Comparison of ENCODE assay signal across 19 cellular contexts in the genomic region with DNA sequence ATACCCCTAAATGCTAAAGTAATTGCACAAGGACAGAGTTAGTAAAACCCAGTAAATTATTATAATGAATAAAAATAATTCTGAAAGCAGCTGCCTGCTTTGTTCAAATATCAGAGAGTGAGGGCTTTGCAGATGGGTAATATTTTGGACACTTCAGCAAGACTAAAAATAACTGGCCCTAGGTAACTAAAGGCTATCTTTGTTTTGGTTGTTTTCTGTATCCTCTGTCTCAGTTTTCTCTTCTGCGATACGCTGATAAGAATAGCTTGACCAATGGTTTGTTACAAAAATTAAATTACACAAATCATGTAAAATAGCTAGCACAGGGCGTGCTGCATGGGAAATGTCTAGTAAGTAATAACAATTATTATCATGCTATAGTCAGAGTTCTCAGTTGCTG.
DNase-seq lines count a peak whose midpoint lies in the region; ATAC-seq and TF ChIP-seq lines count a peak whose summit lies in the region.
"Had no signal": no experiment of that assay in that cellular context is flagged by ENCODE, and none has a peak within 500 bp of the region (broad histone marks: within the 10 kb centered on the region; RNA-seq: fewer than 3 reads in every experiment).

No MANE protein-coding gene starts in this region.

- no peaks in the 10 kb centered on the region for H3K36me3 ChIP-seq in BLaER1
- H3K36me3 ChIP-seq in MM.1S (replicated peaks; ENCODE audit: insufficient read depth, low read length): no peaks in the 10 kb centered on the region
- H3K36me3 ChIP-seq in CD8-positive, alpha-beta memory T cell (ENCODE audit: insufficient read depth, low read length): no peaks in the 10 kb centered on the region
- H3K36me3 ChIP-seq: BE2C, HAP-1 had no signal

- DNase-seq in Right ventricle myocardium inferior (ENCODE audit: missing footprints) (no peak), cardiac septum (ENCODE audit: low spot score) (no peak), MM.1S (peak; percentile 82), left ventricle myocardium superior (no peak)
- DNase-seq in CD8-positive, alpha-beta memory T cell: no peak
- no peak for DNase-seq in activated CD4-positive, alpha-beta T cell treated with anti-CD3 and anti-CD28 coated beads, Interleukin-2, amount 10 ng/mL, durations not matched to agents 7 days and 5 days
- DNase-seq: AML-193; BE2C; C1 segment of cervical spinal cord; Caco-2; CD4-positive, alpha-beta memory T cell; DMS153; DND-41; GOT3; HFFc6 had no signal

- no peaks in the 10 kb centered on the region for H3K4me1 Mint-ChIP-seq in CD8-positive, alpha-beta memory T cell
- H3K4me1 Mint-ChIP-seq in activated CD4-positive, alpha-beta T cell treated with anti-CD3 and anti-CD28 coated beads, Interleukin-2, amount 10 ng/mL, durations not matched to agents 7 days and 5 days: no peaks in the 10 kb centered on the region
- H3K4me1 Mint-ChIP-seq: CD4-positive, alpha-beta memory T cell had no signal

- H3K9me3 Mint-ChIP-seq in CD8-positive, alpha-beta memory T cell: peaks cover 0 to 5% (median 0%) of the 10 kb centered on the region in 5 donors
- no peaks in the 10 kb centered on the region for H3K9me3 Mint-ChIP-seq in activated CD4-positive, alpha-beta T cell treated with anti-CD3 and anti-CD28 coated beads, Interleukin-2, amount 10 ng/mL, durations not matched to agents 7 days and 5 days

- ATAC-seq in Right ventricle myocardium inferior (peak; percentile 42), left ventricle myocardium superior (peak; percentile 50), HG02884 (IDR thresholded peaks at IDR 0.05; ENCODE audit: unreplicated experiment) (no peak)

- H3K9me3 ChIP-seq in BLaER1 (no peaks in the 10 kb centered on the region), MM.1S (replicated peaks; ENCODE audit: insufficient read depth, low read length) (no peaks in the 10 kb centered on the region)
- no peaks in the 10 kb centered on the region for H3K9me3 ChIP-seq in CD8-positive, alpha-beta memory T cell (ENCODE audit: low read length)
- H3K9me3 ChIP-seq: BE2C, Caco-2, HAP-1 had no signal

- H3F3A ChIP-seq in MM.1S (ENCODE audit: insufficient read depth, low read length): peaks cover 11% of the 10 kb centered on the region

- peaks cover 18% of the 10 kb centered on the region for H3K4me1 ChIP-seq in BLaER1
- peaks cover 17% of the 10 kb centered on the region for H3K4me1 ChIP-seq in MM.1S (ENCODE audit: low read length)
- H3K4me1 ChIP-seq in CD8-positive, alpha-beta memory T cell (ENCODE audit: insufficient read depth, low read length): no peaks in the 10 kb centered on the region
- H3K4me1 ChIP-seq: Caco-2 had no signal

- H3K27me3 Mint-ChIP-seq in CD8-positive, alpha-beta memory T cell: no peaks in the 10 kb centered on the region
- no peaks in the 10 kb centered on the region for H3K27me3 Mint-ChIP-seq in activated CD4-positive, alpha-beta T cell treated with anti-CD3 and anti-CD28 coated beads, Interleukin-2, amount 10 ng/mL, durations not matched to agents 7 days and 5 days

- H3K4me3 Mint-ChIP-seq in CD8-positive, alpha-beta memory T cell: no peak overlapping the region
- no peak overlapping the region for H3K4me3 Mint-ChIP-seq in activated CD4-positive, alpha-beta T cell treated with anti-CD3 and anti-CD28 coated beads, Interleukin-2, amount 10 ng/mL, durations not matched to agents 7 days and 5 days
- H3K4me3 Mint-ChIP-seq: CD4-positive, alpha-beta memory T cell; HFFc6 had no signal

- no peaks in the 10 kb centered on the region for H3K79me2 ChIP-seq in MM.1S (ENCODE audit: low read length)

- H3K4me3 ChIP-seq in BLaER1 (no peak overlapping the region), MM.1S (ENCODE audit: low read length) (peak overlapping the region; percentile 36; the same call in 1 of the 2 replicates)
- no peak overlapping the region for H3K4me3 ChIP-seq in CD8-positive, alpha-beta memory T cell (ENCODE audit: low read length)
- H3K4me3 ChIP-seq: HAP-1 had no signal

- no peaks in the 10 kb centered on the region for H3K9me2 ChIP-seq in MM.1S (replicated peaks; ENCODE audit: insufficient read depth, low read length)

- peak overlapping the region; percentile 74 for H2AFZ ChIP-seq in MM.1S (ENCODE audit: low read length)

- H4K20me1 ChIP-seq in BLaER1 (no peaks in the 10 kb centered on the region), MM.1S (ENCODE audit: insufficient read depth, low read length) (no peaks in the 10 kb centered on the region)

- H3K4me2 ChIP-seq in BLaER1 (0 out of 2 replicates have a peak overlapping the region, but pooled peaks have one; percentile 11), MM.1S (ENCODE audit: low read depth, low read length) (peak overlapping the region; percentile 94)

- POLR2A ChIA-PET in CD8-positive, alpha-beta memory T cell (lab: Charles Lee): no interaction called here
- POLR2A ChIA-PET in activated CD4-positive, alpha-beta T cell treated with anti-CD3 and anti-CD28 coated beads, Interleukin-2, amount 10 ng/mL, durations not matched to agents 7 days and 5 days (lab: Charles Lee): no interaction called here

- no peaks in the 10 kb centered on the region for H3K36me3 Mint-ChIP-seq in CD8-positive, alpha-beta memory T cell
- H3K36me3 Mint-ChIP-seq in activated CD4-positive, alpha-beta T cell treated with anti-CD3 and anti-CD28 coated beads, Interleukin-2, amount 10 ng/mL, durations not matched to agents 7 days and 5 days (ENCODE audit: low read depth): no peaks in the 10 kb centered on the region
- H3K36me3 Mint-ChIP-seq: CD4-positive, alpha-beta memory T cell had no signal

- no peak for TF ChIP-seq CTCF in MM.1S (IDR thresholded peaks at IDR 0.05; ENCODE audit: low read length)

- intact Hi-C loops in Right ventricle myocardium inferior (cut with DNase I): no loop called here
- intact Hi-C loops in cardiac septum (cut with DNase I): no loop called here
- intact Hi-C loops in left ventricle myocardium superior (cut with micrococcal nuclease): no loop called here

- no peak overlapping the region for H3K27ac ChIP-seq in BLaER1
- H3K27ac ChIP-seq in MM.1S (ENCODE audit: low read length): peak overlapping the region; percentile 80; the same call in 1 of the 2 replicates
- no peak overlapping the region for H3K27ac ChIP-seq in CD8-positive, alpha-beta memory T cell (ENCODE audit: low read depth, low read length)
- H3K27ac ChIP-seq: 22Rv1 had no signal

- CTCF ChIA-PET in CD8-positive, alpha-beta memory T cell (lab: Charles Lee): no interaction called here
- CTCF ChIA-PET in activated CD4-positive, alpha-beta T cell treated with anti-CD3 and anti-CD28 coated beads, Interleukin-2, amount 10 ng/mL, durations not matched to agents 7 days and 5 days (lab: Charles Lee): no interaction called here

- H3K9ac ChIP-seq in BLaER1 (no peak overlapping the region), MM.1S (ENCODE audit: low read length) (peak overlapping the region; percentile 54; the same call in 1 of the 2 replicates)

- H3K27ac Mint-ChIP-seq in CD8-positive, alpha-beta memory T cell: no peak overlapping the region
- H3K27ac Mint-ChIP-seq in activated CD4-positive, alpha-beta T cell treated with anti-CD3 and anti-CD28 coated beads, Interleukin-2, amount 10 ng/mL, durations not matched to agents 7 days and 5 days: no peak overlapping the region
- H3K27ac Mint-ChIP-seq: CD4-positive, alpha-beta memory T cell; HFFc6 had no signal

- H3K27me3 ChIP-seq in BLaER1 (no peaks in the 10 kb centered on the region; the same call in 1 of the 2 replicates), MM.1S (replicated peaks; ENCODE audit: insufficient read depth, low read length) (no peaks in the 10 kb centered on the region)
- no peaks in the 10 kb centered on the region for H3K27me3 ChIP-seq in CD8-positive, alpha-beta memory T cell (ENCODE audit: insufficient read depth, low read length, poor library complexity, severe bottlenecking)
- H3K27me3 ChIP-seq: BE2C had no signal
